ENCODE assay signal across 9 cellular contexts in genomic region chrX:103311401-103311785, GRCh38. TPM values are rescaled to one million over a fixed set of nuclear protein-coding genes. Genes with fewer than 3 reads are reported as not detected.
A peak's percentile ranks its signal among the peaks of the same experiment; 100 is the strongest.
DNase-seq lines count a peak whose midpoint lies in the region; ATAC-seq, FAIRE-seq and TF ChIP-seq lines count a peak whose summit lies in the region.
"Had no signal": no experiment of that assay in that cellular context is flagged by ENCODE, and none has a peak within 500 bp of the region (broad histone marks: within the 10 kb centered on the region; RNA-seq: fewer than 3 reads in every experiment).

No MANE protein-coding gene starts in this region.

- TF ChIP-seq CTCF in kidney (IDR thresholded peaks at IDR 0.05; ENCODE audit: borderline replicate concordance, extremely low read depth, insufficient read depth) = no peak

- H3K27ac Mint-ChIP-seq in activated T-cell treated with anti-CD3 and anti-CD28 coated beads, Interleukin-2, amount 50 U/mL, for 72 hours = no peak overlapping the region
- H3K27ac Mint-ChIP-seq in activated T-cell treated with anti-CD3 and anti-CD28 coated beads, Interleukin-2, amount 50 U/mL, for 24 hours = no peak overlapping the region
- no peak overlapping the region for H3K27ac Mint-ChIP-seq in activated CD8-positive, alpha-beta T cell treated with anti-CD3 and anti-CD28 coated beads, Interleukin-2, amount 10 ng/mL, durations not matched to agents 7 days and 5 days
- no peak overlapping the region for H3K27ac Mint-ChIP-seq in stimulated activated effector memory CD8-positive, alpha-beta T cell treated with anti-CD3 and anti-CD28 coated beads, Interleukin-12 subunit alpha, Interleukin-12 subunit beta, amount 100 ng/mL, for 72 hours

- no peak for TF ChIP-seq POLR2A in GM12891 (IDR thresholded peaks at IDR 0.05; ENCODE audit: low read depth, low read length)

- CTCF ChIA-PET in activated CD8-positive, alpha-beta T cell treated with anti-CD3 and anti-CD28 coated beads, Interleukin-2, amount 10 ng/mL, durations not matched to agents 7 days and 5 days (lab: Charles Lee) = interaction anchor here (1.1 kb wide), 1 partner anchor 101 kb away, joined by 3 read pairs; no protein-coding TSS in a partner anchor

- intact Hi-C loops in kidney (cut with DNase I) = no loop called here

- H3K9me3 Mint-ChIP-seq in activated T-cell treated with anti-CD3 and anti-CD28 coated beads, Interleukin-2, amount 50 U/mL, for 72 hours = no peaks in the 10 kb centered on the region
- no peaks in the 10 kb centered on the region for H3K9me3 Mint-ChIP-seq in activated T-cell treated with anti-CD3 and anti-CD28 coated beads, Interleukin-2, amount 50 U/mL, for 24 hours
- no peaks in the 10 kb centered on the region for H3K9me3 Mint-ChIP-seq in activated CD8-positive, alpha-beta T cell treated with anti-CD3 and anti-CD28 coated beads, Interleukin-2, amount 10 ng/mL, durations not matched to agents 7 days and 5 days (ENCODE audit: insufficient read depth)
- no peaks in the 10 kb centered on the region for H3K9me3 Mint-ChIP-seq in stimulated activated effector memory CD8-positive, alpha-beta T cell treated with anti-CD3 and anti-CD28 coated beads, Interleukin-12 subunit alpha, Interleukin-12 subunit beta, amount 100 ng/mL, for 72 hours

- FAIRE-seq in kidney (lab: Jason Lieb, UNC) (peak; percentile 62), GM12891 (lab: Jason Lieb, UNC) (no peak)
- FAIRE-seq: endometrium had no signal

- in situ Hi-C loops in KBM-7 (cut with MboI; ENCODE audit: low pct_unique_long_range_greater_than_20kb, low sequenced_read_pairs) = no loop called here

- no peak overlapping the region for H3K27ac ChIP-seq in kidney (ENCODE audit: low read depth in 2 of 2, low read length in 2 of 2)

- peaks cover 14% of the 10 kb centered on the region for H3K27me3 Mint-ChIP-seq in activated T-cell treated with anti-CD3 and anti-CD28 coated beads, Interleukin-2, amount 50 U/mL, for 72 hours (ENCODE audit: low read depth)
- peaks cover 32% of the 10 kb centered on the region for H3K27me3 Mint-ChIP-seq in activated T-cell treated with anti-CD3 and anti-CD28 coated beads, Interleukin-2, amount 50 U/mL, for 24 hours
- no peaks in the 10 kb centered on the region for H3K27me3 Mint-ChIP-seq in activated CD8-positive, alpha-beta T cell treated with anti-CD3 and anti-CD28 coated beads, Interleukin-2, amount 10 ng/mL, durations not matched to agents 7 days and 5 days (ENCODE audit: low read depth)

- no peaks in the 10 kb centered on the region for H3K4me1 ChIP-seq in kidney (ENCODE audit: control insufficient read depth in 1 of 2, insufficient read depth in 1 of 2, low read depth in 1 of 2, low read length in 2 of 2)

- peak overlapping the region; percentile 77 to 80 for H3K4me3 Mint-ChIP-seq in activated T-cell treated with anti-CD3 and anti-CD28 coated beads, Interleukin-2, amount 50 U/mL, for 72 hours
- H3K4me3 Mint-ChIP-seq in activated T-cell treated with anti-CD3 and anti-CD28 coated beads, Interleukin-2, amount 50 U/mL, for 24 hours = no peak overlapping the region
- H3K4me3 Mint-ChIP-seq in activated CD8-positive, alpha-beta T cell treated with anti-CD3 and anti-CD28 coated beads, Interleukin-2, amount 10 ng/mL, durations not matched to agents 7 days and 5 days = peak overlapping the region; percentile 66
- peak overlapping the region; percentile 70 for H3K4me3 Mint-ChIP-seq in stimulated activated effector memory CD8-positive, alpha-beta T cell treated with anti-CD3 and anti-CD28 coated beads, Interleukin-12 subunit alpha, Interleukin-12 subunit beta, amount 100 ng/mL, for 72 hours

- peak overlapping the region in 1 of 2 donors; percentile 61 for H3K4me3 ChIP-seq in kidney (ENCODE audit: low read length in 2 of 2)

- peaks cover 0 to 3% of the 10 kb centered on the region in 2 donors for H3K36me3 Mint-ChIP-seq in activated T-cell treated with anti-CD3 and anti-CD28 coated beads, Interleukin-2, amount 50 U/mL, for 72 hours (ENCODE audit: insufficient read depth in 2 of 2)
- H3K36me3 Mint-ChIP-seq in activated T-cell treated with anti-CD3 and anti-CD28 coated beads, Interleukin-2, amount 50 U/mL, for 24 hours (ENCODE audit: low read depth) = peaks cover 1% of the 10 kb centered on the region
- H3K36me3 Mint-ChIP-seq in activated CD8-positive, alpha-beta T cell treated with anti-CD3 and anti-CD28 coated beads, Interleukin-2, amount 10 ng/mL, durations not matched to agents 7 days and 5 days (ENCODE audit: low read depth) = no peaks in the 10 kb centered on the region
- no peaks in the 10 kb centered on the region for H3K36me3 Mint-ChIP-seq in stimulated activated effector memory CD8-positive, alpha-beta T cell treated with anti-CD3 and anti-CD28 coated beads, Interleukin-12 subunit alpha, Interleukin-12 subunit beta, amount 100 ng/mL, for 72 hours

- no peak overlapping the region for H3K9ac ChIP-seq in kidney (ENCODE audit: low read length in 2 of 2)

- no peaks in the 10 kb centered on the region for H3K36me3 ChIP-seq in kidney (ENCODE audit: control insufficient read depth in 1 of 2, insufficient read depth in 2 of 2, low read length in 2 of 2)

- POLR2A ChIA-PET in activated CD8-positive, alpha-beta T cell treated with anti-CD3 and anti-CD28 coated beads, Interleukin-2, amount 10 ng/mL, durations not matched to agents 7 days and 5 days (lab: Charles Lee) = no interaction called here

- no peaks in the 10 kb centered on the region for H3K4me1 Mint-ChIP-seq in activated T-cell treated with anti-CD3 and anti-CD28 coated beads, Interleukin-2, amount 50 U/mL, for 72 hours (ENCODE audit: low read depth)
- H3K4me1 Mint-ChIP-seq in activated T-cell treated with anti-CD3 and anti-CD28 coated beads, Interleukin-2, amount 50 U/mL, for 24 hours (ENCODE audit: low read depth) = peaks cover 4% of the 10 kb centered on the region
- no peaks in the 10 kb centered on the region for H3K4me1 Mint-ChIP-seq in activated CD8-positive, alpha-beta T cell treated with anti-CD3 and anti-CD28 coated beads, Interleukin-2, amount 10 ng/mL, durations not matched to agents 7 days and 5 days (ENCODE audit: low read depth)
- peaks cover 5% of the 10 kb centered on the region for H3K4me1 Mint-ChIP-seq in stimulated activated effector memory CD8-positive, alpha-beta T cell treated with anti-CD3 and anti-CD28 coated beads, Interleukin-12 subunit alpha, Interleukin-12 subunit beta, amount 100 ng/mL, for 72 hours

- ATAC-seq in activated T-cell treated with anti-CD3 and anti-CD28 coated beads, Interleukin-2, amount 50 U/mL, for 72 hours (replicated peaks in 1 of 2) = no peak
- no peak for ATAC-seq in activated CD8-positive, alpha-beta T cell treated with anti-CD3 and anti-CD28 coated beads, Interleukin-2, amount 10 ng/mL, durations not matched to agents 7 days and 5 days
- no peak for ATAC-seq in stimulated activated effector memory CD8-positive, alpha-beta T cell treated with anti-CD3 and anti-CD28 coated beads, Interleukin-12 subunit alpha, Interleukin-12 subunit beta, amount 100 ng/mL, for 72 hours

- no peak for DNase-seq in activated T-cell treated with anti-CD3 and anti-CD28 coated beads, Interleukin-2, amount 50 U/mL, for 72 hours
- DNase-seq in activated T-cell treated with anti-CD3 and anti-CD28 coated beads, Interleukin-2, amount 50 U/mL, for 24 hours = no peak
- no peak for DNase-seq in activated CD8-positive, alpha-beta T cell treated with anti-CD3 and anti-CD28 coated beads, Interleukin-2, amount 10 ng/mL, durations not matched to agents 7 days and 5 days
- DNase-seq in kidney (no peak), GM12891 (ENCODE audit: insufficient read length, low spot score) (no peak), KBM-7 (no peak), DMS153 (lab: John Stamatoyannopoulos, UW) (no peak)
- no peak for DNase-seq in stimulated activated effector memory CD8-positive, alpha-beta T cell treated with anti-CD3 and anti-CD28 coated beads, Interleukin-12 subunit alpha, Interleukin-12 subunit beta, amount 100 ng/mL, for 72 hours (ENCODE audit: low spot score in 2 of 2)

- H3K9me3 ChIP-seq in kidney (ENCODE audit: control insufficient read depth in 1 of 2, low read length in 2 of 2) = no peaks in the 10 kb centered on the region

TF ChIP-seq in GM12891, 5 proteins besides CTCF, POLR2A, EP300 and RAD21 (continues in another document):
- TF ChIP-seq PAX5 (IDR thresholded peaks at IDR 0.05; ENCODE audit: insufficient read depth, low read length, severe bottlenecking) = no peak
- no peak for TF ChIP-seq POU2F2 (IDR thresholded peaks at IDR 0.05; ENCODE audit: low read depth, low read length)
- TF ChIP-seq TAF1 (IDR thresholded peaks at IDR 0.05; ENCODE audit: low read depth, low read length) = no peak

RNA-seq across cellular contexts. Expression of gene BEX2, which starts 0.6 kb away (rescaled TPM):
- 10 to 100 TPM; 36.7 to 45.6 TPM for total RNA-seq in activated T-cell treated with anti-CD3 and anti-CD28 coated beads, Interleukin-2, amount 50 U/mL, for 72 hours
- 1 to 10 TPM; 4.9 to 5.3 TPM for total RNA-seq in activated CD8-positive, alpha-beta T cell treated with anti-CD3 and anti-CD28 coated beads, Interleukin-2, amount 10 ng/mL, durations not matched to agents 7 days and 5 days
- 34.7 TPM for total RNA-seq in kidney
- polyA plus RNA-seq in kidney (ENCODE audit: insufficient read depth, low read depth, low replicate concordance) = 130 TPM
- 14.2 TPM for polyA plus RNA-seq in GM12891 (2012; ENCODE audit: low read depth, missing spikeins)

RNA-seq across cellular contexts. Expression of gene TCEAL7, which starts 18.6 kb away (rescaled TPM):
- not detected for total RNA-seq in activated T-cell treated with anti-CD3 and anti-CD28 coated beads, Interleukin-2, amount 50 U/mL, for 72 hours
- total RNA-seq in activated CD8-positive, alpha-beta T cell treated with anti-CD3 and anti-CD28 coated beads, Interleukin-2, amount 10 ng/mL, durations not matched to agents 7 days and 5 days = not detected
- total RNA-seq in kidney = 2.6 TPM
- 7.7 TPM for polyA plus RNA-seq in kidney (ENCODE audit: insufficient read depth, low read depth, low replicate concordance)
- not detected for polyA plus RNA-seq in GM12891 (2012; ENCODE audit: low read depth, missing spikeins)

RNA-seq across cellular contexts. Expression of gene TCEAL5, which starts 34.8 kb away (rescaled TPM):
- total RNA-seq in activated T-cell treated with anti-CD3 and anti-CD28 coated beads, Interleukin-2, amount 50 U/mL, for 72 hours = not detected
- not detected for total RNA-seq in activated CD8-positive, alpha-beta T cell treated with anti-CD3 and anti-CD28 coated beads, Interleukin-2, amount 10 ng/mL, durations not matched to agents 7 days and 5 days
- 0.28 TPM for total RNA-seq in kidney
- 2.6 TPM for polyA plus RNA-seq in kidney (ENCODE audit: insufficient read depth, low read depth, low replicate concordance)
- polyA plus RNA-seq in GM12891 (2012; ENCODE audit: low read depth, missing spikeins) = not detected

RNA-seq across cellular contexts. Expression of gene TCEAL9, which starts 44.9 kb away (rescaled TPM):
- total RNA-seq in activated T-cell treated with anti-CD3 and anti-CD28 coated beads, Interleukin-2, amount 50 U/mL, for 72 hours = 1 to 10 TPM; 1.6 to 3.5 TPM
- total RNA-seq in activated CD8-positive, alpha-beta T cell treated with anti-CD3 and anti-CD28 coated beads, Interleukin-2, amount 10 ng/mL, durations not matched to agents 7 days and 5 days = 1 to 10 TPM in 1 of 2 experiments, under 1 TPM in 1; 0.84 to 1.2 TPM
- total RNA-seq in kidney = 40.8 TPM
- 141 TPM for polyA plus RNA-seq in kidney (ENCODE audit: insufficient read depth, low read depth, low replicate concordance)
- polyA plus RNA-seq in GM12891 (2012; ENCODE audit: low read depth, missing spikeins) = 2.2 TPM

RNA-seq across cellular contexts. Expression of gene TCEAL8, which starts 56.4 kb away (rescaled TPM):
- total RNA-seq in activated T-cell treated with anti-CD3 and anti-CD28 coated beads, Interleukin-2, amount 50 U/mL, for 72 hours = 10 to 100 TPM; 30.9 to 31.9 TPM
- 10 to 100 TPM; 32.4 to 35.4 TPM for total RNA-seq in activated CD8-positive, alpha-beta T cell treated with anti-CD3 and anti-CD28 coated beads, Interleukin-2, amount 10 ng/mL, durations not matched to agents 7 days and 5 days
- total RNA-seq in kidney = 49.7 TPM
- 88.5 TPM for polyA plus RNA-seq in kidney (ENCODE audit: insufficient read depth, low read depth, low replicate concordance)
- 45.0 TPM for polyA plus RNA-seq in GM12891 (2012; ENCODE audit: low read depth, missing spikeins)
